Comparison of ENCODE assay signal across 12 cellular contexts in genomic region chr3:111299070-111299672, GRCh38.
DNase-seq lines count a peak whose midpoint lies in the region; TF ChIP-seq lines count a peak whose summit lies in the region.
"Had no signal": no experiment of that assay in that cellular context is flagged by ENCODE, and none has a peak within 500 bp of the region (broad histone marks: within the 10 kb centered on the region; RNA-seq: fewer than 3 reads in every experiment).

No MANE protein-coding gene starts in this region.

- H3K4me3 ChIP-seq in BJ (ENCODE audit: low read depth, low read length) (no peak overlapping the region), astrocyte of the cerebellum (ENCODE audit: low read depth, low read length) (no peak overlapping the region), MG63 (no peak overlapping the region)
- H3K4me3 ChIP-seq: heart left ventricle, lung had no signal

- POLR2A ChIA-PET in BJ (lab: Charles Lee) = no interaction called here

- CTCF ChIA-PET in BJ (lab: Yijun Ruan, JAX) = interaction anchor here (0.6 to 1.6 kb wide), 3 partner anchors 22 to 51 kb away, joined by 3 to 7 read pairs (median 5); no protein-coding TSS in a partner anchor

- H3K27me3 ChIP-seq in BJ (ENCODE audit: control insufficient read depth, insufficient read depth, low read length) = no peaks in the 10 kb centered on the region
- H3K27me3 ChIP-seq in MG63 = no peaks in the 10 kb centered on the region
- H3K27me3 ChIP-seq: heart left ventricle had no signal

- no peaks in the 10 kb centered on the region for H3K36me3 ChIP-seq in BJ (ENCODE audit: control insufficient read depth, insufficient read depth, low read length)
- no peaks in the 10 kb centered on the region for H3K36me3 ChIP-seq in MG63
- H3K36me3 ChIP-seq: heart left ventricle had no signal

- no peak for DNase-seq in BJ (ENCODE audit: low read depth)
- peak; percentile 62 for DNase-seq in HT1080 (ENCODE audit: low read depth)
- peak; percentile 20 for DNase-seq in astrocyte of the cerebellum (ENCODE audit: low read depth)
- DNase-seq in kidney tubule cell (ENCODE audit: low spot score) = peak; percentile 10
- DNase-seq in stimulated activated naive CD4-positive, alpha-beta T cell (lab: John Stamatoyannopoulos, UW) = no peak
- DNase-seq in MG63 = no peak
- no peak for DNase-seq in activated CD4-positive, alpha-beta T cell treated with anti-CD3 and anti-CD28 coated beads, Interleukin-2, amount 50 U/mL, for 4 hours
- DNase-seq in activated effector memory CD4-positive, alpha-beta T cell treated with anti-CD3 and anti-CD28 coated beads, Interleukin-2, amount 50 U/mL, for 16 hours = no peak
- DNase-seq: activated CD4-positive, alpha-beta T cell treated with anti-CD3 and anti-CD28 coated beads, Interleukin-2, amount 50 U/mL, for 48 hours; heart left ventricle; T-cell had no signal

- H3K9me3 ChIP-seq in MG63 = no peaks in the 10 kb centered on the region
- H3K9me3 ChIP-seq: heart left ventricle had no signal

- TF ChIP-seq CTCF in BJ (IDR thresholded peaks at IDR 0.05; ENCODE audit: insufficient read depth, low read depth, low read length) (0 out of 2 replicates have a peak, but pooled peaks have one; percentile 12), astrocyte of the cerebellum (IDR thresholded peaks at IDR 0.05; ENCODE audit: low read depth, low read length, missing control alignments) (peak; percentile 18)

- in situ Hi-C loops in astrocyte of the cerebellum (cut with HindIII; ENCODE audit: low sequenced_read_pairs) = no loop called here

Comparison
In these comparisons a context has a peak if more than half of its experiments do, and no peak if none do; other contexts are left out.
1. DNase-seq: peak in HT1080 (single experiment), astrocyte of the cerebellum (single experiment) and kidney tubule cell (single experiment); none in BJ (single experiment), stimulated activated naive CD4-positive, alpha-beta T cell (0 of 6), MG63 (single experiment), activated CD4-positive, alpha-beta T cell treated with anti-CD3 and anti-CD28 coated beads, Interleukin-2, amount 50 U/mL, for 4 hours (0 of 2) and activated effector memory CD4-positive, alpha-beta T cell treated with anti-CD3 and anti-CD28 coated beads, Interleukin-2, amount 50 U/mL, for 16 hours (single experiment).